In the genomic region with DNA sequence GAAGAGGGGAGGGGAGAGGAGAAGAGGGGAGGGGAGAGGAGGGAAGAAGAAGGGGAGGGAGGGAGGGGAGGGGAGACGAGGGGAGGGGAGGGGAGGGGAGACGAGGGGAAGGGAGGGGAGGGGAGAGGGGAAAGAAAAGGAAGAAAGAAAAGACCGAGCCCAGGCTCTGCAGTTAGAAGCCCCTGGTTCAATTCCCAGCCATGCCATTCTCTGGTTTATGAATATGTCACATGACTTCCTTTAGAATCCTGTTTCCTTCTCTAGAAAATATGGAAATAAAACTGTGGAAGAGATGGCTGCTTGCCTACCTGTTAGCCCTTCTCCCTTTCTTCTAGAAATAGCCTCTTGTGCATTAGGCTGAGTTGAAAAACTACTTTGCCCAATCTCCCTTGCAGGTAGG, we compare ENCODE assay signal across 21 cellular contexts. TPM values are rescaled to one million over a fixed set of nuclear protein-coding genes. Genes with fewer than 3 reads are reported as not detected.
DNase-seq lines count a peak whose midpoint lies in the region; ATAC-seq, FAIRE-seq and TF ChIP-seq lines count a peak whose summit lies in the region.
"Had no signal": no experiment of that assay in that cellular context is flagged by ENCODE, and none has a peak within 500 bp of the region (broad histone marks: within the 10 kb centered on the region; RNA-seq: fewer than 3 reads in every experiment).

No MANE protein-coding gene starts in this region.

- no peak overlapping the region for H3K4me3 Mint-ChIP-seq in glutamatergic neuron (ENCODE audit: unreplicated experiment)
- no peak overlapping the region for H3K4me3 Mint-ChIP-seq in T-helper 2 cell treated with Interferon-gamma antibody and Interleukin-4, amounts not matched to agents 5 μg/mL and 100 μg/mL, for 36 hours
- H3K4me3 Mint-ChIP-seq: CD8-positive, alpha-beta T cell had no signal

- H3K4me1 Mint-ChIP-seq in glutamatergic neuron (ENCODE audit: low read depth, unreplicated experiment), result no peaks in the 10 kb centered on the region
- no peaks in the 10 kb centered on the region for H3K4me1 Mint-ChIP-seq in T-helper 2 cell treated with Interferon-gamma antibody and Interleukin-4, amounts not matched to agents 5 μg/mL and 100 μg/mL, for 36 hours (ENCODE audit: low read depth)

- no peaks in the 10 kb centered on the region for H3K4me1 ChIP-seq in HepG2 (ENCODE audit: insufficient read depth, low read length)
- H3K4me1 ChIP-seq in right lobe of liver, result no peaks in the 10 kb centered on the region
- no peaks in the 10 kb centered on the region for H3K4me1 ChIP-seq in right atrium auricular region
- H3K4me1 ChIP-seq: A549 had no signal

- in situ Hi-C loops in HepG2 (cut with HindIII; ENCODE audit: extremely low pct_ligation_motif_present, low pct_unique_long_range_greater_than_20kb), result no loop called here

- ATAC-seq in HepG2 (no peak), right lobe of liver (no peak)
- ATAC-seq: CD8-positive, alpha-beta T cell had no signal

- POLR2A ChIA-PET in HepG2 (lab: Yijun Ruan, JAX) (no interaction called here), RWPE1 (lab: Yijun Ruan, JAX; ENCODE audit: low non-redundant PET) (no interaction called here)

- H3K36me3 Mint-ChIP-seq in glutamatergic neuron (ENCODE audit: unreplicated experiment), result no peaks in the 10 kb centered on the region
- no peaks in the 10 kb centered on the region for H3K36me3 Mint-ChIP-seq in T-helper 2 cell treated with Interferon-gamma antibody and Interleukin-4, amounts not matched to agents 5 μg/mL and 100 μg/mL, for 36 hours (ENCODE audit: low read depth)
- H3K36me3 Mint-ChIP-seq: CD8-positive, alpha-beta T cell had no signal

- H3K27me3 Mint-ChIP-seq in glutamatergic neuron (ENCODE audit: unreplicated experiment), result peaks cover 1% of the 10 kb centered on the region
- peaks cover 13% of the 10 kb centered on the region for H3K27me3 Mint-ChIP-seq in T-helper 2 cell treated with Interferon-gamma antibody and Interleukin-4, amounts not matched to agents 5 μg/mL and 100 μg/mL, for 36 hours (ENCODE audit: low read depth)

- H4K20me1 ChIP-seq in HepG2 (ENCODE audit: insufficient read depth, low read length), result no peaks in the 10 kb centered on the region

- TF ChIP-seq EP300 in HepG2 (IDR thresholded peaks at IDR 0.05; ENCODE audit: low read depth in 2 of 2, low read length in 2 of 2), result no peak
- no peak for TF ChIP-seq EP300 in HepG2 (CRISPR knock-in tag; IDR thresholded peaks at IDR 0.05; ENCODE audit: borderline replicate concordance)

- BruUV-seq in HepG2 (replicated peaks; lab: Mats Ljungman, UMichigan), result no TSS peak

- no peaks in the 10 kb centered on the region for H3K79me2 ChIP-seq in HepG2 (ENCODE audit: insufficient read depth, low read length)

- peaks cover 0 to 17% of the 10 kb centered on the region in 2 experiments; a peak in 1 of 5 replicates for H3K27me3 ChIP-seq in HepG2 (ENCODE audit: control insufficient read depth in 1 of 2, insufficient read depth in 2 of 2, low read length in 2 of 2)
- peaks cover 0 to 3% of the 10 kb centered on the region in 2 donors for H3K27me3 ChIP-seq in right lobe of liver
- H3K27me3 ChIP-seq in right atrium auricular region, result no peaks in the 10 kb centered on the region

- FAIRE-seq in HepG2 (lab: Jason Lieb, UNC), result no peak
- FAIRE-seq: A549, GM12892, GM18507 had no signal

- H3K9me3 ChIP-seq in HepG2 (ENCODE audit: low read length), result no peaks in the 10 kb centered on the region
- H3K9me3 ChIP-seq in right lobe of liver, result no peaks in the 10 kb centered on the region
- H3K9me3 ChIP-seq in right atrium auricular region, result no peaks in the 10 kb centered on the region
- H3K9me3 ChIP-seq: A549 had no signal

- 16% methylated on average over 3 of the region's 3 CpGs for WGBS in HepG2 (ENCODE audit: low lambda C conversion rate)
- WGBS in right lobe of liver (ENCODE audit: insufficient coverage, low coverage, low lambda C conversion rate, missing lambda C conversion rate), result 14% methylated on average over 2 of the region's 3 CpGs

- no peaks in the 10 kb centered on the region for H3K36me3 ChIP-seq in HepG2 (replicated peaks in 1 of 2; ENCODE audit: control insufficient read depth in 1 of 2, insufficient read depth in 2 of 2, low read length in 2 of 2)
- no peaks in the 10 kb centered on the region for H3K36me3 ChIP-seq in right lobe of liver
- H3K36me3 ChIP-seq in right atrium auricular region, result peaks cover 4% of the 10 kb centered on the region

- DNase-seq in HepG2 (ENCODE audit: low spot score), result no peak
- DNase-seq in right lobe of liver, result no peak
- no peak for DNase-seq in RWPE1 (ENCODE audit: low spot score)
- DNase-seq in glutamatergic neuron, result no peak
- no peak for DNase-seq in right atrium auricular region (ENCODE audit: low spot score)
- DNase-seq in GM03348 (ENCODE audit: low spot score), result no peak
- no peak for DNase-seq in HK-2 (ENCODE audit: unreplicated experiment)
- DNase-seq in T-helper 2 cell treated with Interferon-gamma antibody and Interleukin-4, amounts not matched to agents 5 μg/mL and 100 μg/mL, for 36 hours (ENCODE audit: low spot score), result no peak
- DNase-seq: AML-193; CD8-positive, alpha-beta T cell; DMS 273 treated with DMSO at 0.1 percent for 48 hours; DMS53; DND-41; EL; GM23248; H7 had no signal

- no peak for TF ChIP-seq POLR2A in HepG2 (IDR thresholded peaks at IDR 0.05; ENCODE audit: insufficient read depth in 1 of 2, low read depth in 2 of 2, low read length in 2 of 2)
- TF ChIP-seq POLR2A in right lobe of liver (IDR thresholded peaks at IDR 0.05), result no peak

- TF ChIP-seq CTCF in HepG2 (CRISPR knock-in tag; IDR thresholded peaks at IDR 0.05) (no peak), right lobe of liver (IDR thresholded peaks at IDR 0.05) (no peak), RWPE1 (conservative IDR thresholded peaks at IDR 0.05; ENCODE audit: low read depth) (no peak), glutamatergic neuron (IDR thresholded peaks at IDR 0.05; ENCODE audit: partially characterized antibody, unreplicated experiment) (no peak), right atrium auricular region (IDR thresholded peaks at IDR 0.05) (no peak)

- H3K27ac ChIP-seq in HepG2 (ENCODE audit: extremely low read length, insufficient read depth, low read length) (no peak overlapping the region), right lobe of liver (no peak overlapping the region), RWPE1 (peak overlapping the region; percentile 22; the same call in 1 of the 2 replicates), right atrium auricular region (no peak overlapping the region)
- H3K27ac ChIP-seq: 22Rv1, A549, GM23248 had no signal

- intact Hi-C loops in HepG2 (cut with micrococcal nuclease; ENCODE audit: unreplicated experiment), result loop anchor here (5.0 kb wide), 1 partner anchor 252 kb away; no protein-coding TSS in a partner anchor
- intact Hi-C loops in right lobe of liver (cut with DNase I), result no loop called here

- H3K9ac ChIP-seq in HepG2 (ENCODE audit: insufficient read depth, low read depth, low read length), result no peak overlapping the region
- H3K9ac ChIP-seq: GM23248 had no signal

- no peak overlapping the region for H3K4me3 ChIP-seq in HepG2 (replicated peaks in 1 of 3; ENCODE audit: insufficient read depth in 1 of 3, low read depth in 2 of 3, low read length in 3 of 3)
- no peak overlapping the region for H3K4me3 ChIP-seq in right lobe of liver
- no peak overlapping the region for H3K4me3 ChIP-seq in right atrium auricular region
- H3K4me3 ChIP-seq: A549, GM23248 had no signal

- peaks cover 3% of the 10 kb centered on the region for H3K9me3 Mint-ChIP-seq in glutamatergic neuron (ENCODE audit: unreplicated experiment)
- H3K9me3 Mint-ChIP-seq in T-helper 2 cell treated with Interferon-gamma antibody and Interleukin-4, amounts not matched to agents 5 μg/mL and 100 μg/mL, for 36 hours, result no peaks in the 10 kb centered on the region
- H3K9me3 Mint-ChIP-seq: CD8-positive, alpha-beta T cell had no signal

- H2AFZ ChIP-seq in HepG2 (ENCODE audit: low read length), result no peak overlapping the region
- H2AFZ ChIP-seq: GM23248 had no signal

- TF ChIP-seq RAD21 in HepG2 (CRISPR knock-in tag; IDR thresholded peaks at IDR 0.05), result no peak

- no peak overlapping the region for H3K4me2 ChIP-seq in HepG2 (ENCODE audit: low read depth, low read length)
- H3K4me2 ChIP-seq: A549 had no signal

- CTCF ChIA-PET in HepG2 (lab: Yijun Ruan, JAX; ENCODE audit: low intra/inter-chr PET ratio, low total read pairs) (no interaction called here), RWPE1 (lab: Yijun Ruan, JAX) (interaction anchor here (0.7 to 0.9 kb wide), 2 partner anchors 8 to 52 kb away, joined by 3 read pairs; no protein-coding TSS in a partner anchor)

- H3K27ac Mint-ChIP-seq in glutamatergic neuron (ENCODE audit: unreplicated experiment), result peak overlapping the region; percentile 38
- H3K27ac Mint-ChIP-seq in T-helper 2 cell treated with Interferon-gamma antibody and Interleukin-4, amounts not matched to agents 5 μg/mL and 100 μg/mL, for 36 hours, result no peak overlapping the region
- H3K27ac Mint-ChIP-seq: CD8-positive, alpha-beta T cell had no signal

RNA-seq across cellular contexts. Expression of a gene that starts 14.3 kb away (rescaled TPM):
- 1.3 and 1.4 TPM in 2 replicates for total RNA-seq in HepG2 (2016; rRNA removed; fragmentation: Illumina TruSeq; extraction: Trizol)
- total RNA-seq in HepG2 (2016; cell fraction: cytosol; rRNA removed; fragmentation: Illumina TruSeq; extraction: Trizol; ENCODE audit: low read depth), result 0.91 and 3.3 TPM in 2 replicates
- 1.3 and 1.5 TPM in 2 replicates for total RNA-seq in HepG2 (2016; cell fraction: insoluble cytoplasmic fraction; rRNA removed; fragmentation: Illumina TruSeq; extraction: Trizol)
- total RNA-seq in HepG2 (2016; cell fraction: membrane; rRNA removed; fragmentation: Illumina TruSeq; extraction: Trizol), result 3.2 and 3.6 TPM in 2 replicates
- 0.99 and 1.1 TPM in 2 replicates for total RNA-seq in HepG2 (2016; cell fraction: nucleus; rRNA removed; fragmentation: Illumina TruSeq; extraction: Trizol)
- polyA plus RNA-seq in HepG2 (2011; rRNA removed), result 1.3 and 2.4 TPM in 2 replicates
- polyA plus RNA-seq in HepG2 (2011; cell fraction: cytosol; rRNA removed), result 2.1 and 2.2 TPM in 2 replicates
- 1.6 and 1.8 TPM in 2 replicates for polyA plus RNA-seq in HepG2 (2011; cell fraction: nucleus; rRNA removed)
- polyA plus RNA-seq in HepG2 (2012), result 1.8 and 3.8 TPM in 2 replicates
- polyA plus RNA-seq in HepG2 (2016; cell fraction: cytosol; fragmentation: Illumina TruSeq; extraction: Trizol; ENCODE audit: low read depth), result 3.1 and 3.6 TPM in 2 replicates
- 0.81 and 1.7 TPM in 2 replicates for polyA plus RNA-seq in HepG2 (2016; cell fraction: insoluble cytoplasmic fraction; fragmentation: Illumina TruSeq; extraction: Trizol; ENCODE audit: low read depth)
- polyA plus RNA-seq in HepG2 (2016; cell fraction: membrane; fragmentation: Illumina TruSeq; extraction: Trizol; ENCODE audit: low read depth), result 2.3 and 3.5 TPM in 2 replicates
- polyA plus RNA-seq in HepG2 (2016; cell fraction: nucleus; fragmentation: Illumina TruSeq; extraction: Trizol; ENCODE audit: insufficient read depth, low read depth), result 1.7 and 2.1 TPM in 2 replicates
- polyA minus RNA-seq in HepG2 (2011; rRNA and poly(A)+ RNA removed; ENCODE audit: low replicate concordance), result 0.64 and 6.2 TPM in 2 replicates
- 2.5 TPM in 1 of 2 replicates, not detected in the other for polyA minus RNA-seq in HepG2 (2011; cell fraction: cytosol; rRNA and poly(A)+ RNA removed)
- polyA minus RNA-seq in HepG2 (2011; cell fraction: nucleus; rRNA and poly(A)+ RNA removed), result 1.0 TPM in 1 of 2 replicates, not detected in the other
- 10 to 100 TPM in 1 of 6 experiments, 1 to 10 TPM in 3, not detected in 2; 1.2 to 10.9 (median 1.6) TPM for total RNA-seq in right lobe of liver
- 19.3 TPM for total RNA-seq in glutamatergic neuron (ENCODE audit: unreplicated experiment)
- total RNA-seq in right atrium auricular region, result 10 to 100 TPM in 1 of 2 donors, 1 to 10 TPM in 1; 6.8 to 46.5 TPM
- total RNA-seq: CD8-positive, alpha-beta T cell had no signal

RNA-seq across cellular contexts. Expression of a gene that starts 17.3 kb away (rescaled TPM):
- total RNA-seq in HepG2 (2016; rRNA removed; fragmentation: Illumina TruSeq; extraction: Trizol), result 13.0 and 29.7 TPM in 2 replicates
- total RNA-seq in HepG2 (2016; cell fraction: cytosol; rRNA removed; fragmentation: Illumina TruSeq; extraction: Trizol; ENCODE audit: low read depth), result 8.7 and 9.6 TPM in 2 replicates
- 10.7 and 30.4 TPM in 2 replicates for total RNA-seq in HepG2 (2016; cell fraction: insoluble cytoplasmic fraction; rRNA removed; fragmentation: Illumina TruSeq; extraction: Trizol)
- total RNA-seq in HepG2 (2016; cell fraction: membrane; rRNA removed; fragmentation: Illumina TruSeq; extraction: Trizol), result 16.0 and 19.8 TPM in 2 replicates
- total RNA-seq in HepG2 (2016; cell fraction: nucleus; rRNA removed; fragmentation: Illumina TruSeq; extraction: Trizol), result 33.8 and 39.8 TPM in 2 replicates
- polyA plus RNA-seq in HepG2 (2011; rRNA removed), result 30.3 and 40.4 TPM in 2 replicates
- polyA plus RNA-seq in HepG2 (2011; cell fraction: cytosol; rRNA removed), result 13.1 and 19.7 TPM in 2 replicates
- 234 and 309 TPM in 2 replicates for polyA plus RNA-seq in HepG2 (2011; cell fraction: nucleus; rRNA removed)
- polyA plus RNA-seq in HepG2 (2012), result 30.8 and 39.8 TPM in 2 replicates
- 16.9 and 17.6 TPM in 2 replicates for polyA plus RNA-seq in HepG2 (2016; cell fraction: cytosol; fragmentation: Illumina TruSeq; extraction: Trizol; ENCODE audit: low read depth)
- polyA plus RNA-seq in HepG2 (2016; cell fraction: insoluble cytoplasmic fraction; fragmentation: Illumina TruSeq; extraction: Trizol; ENCODE audit: low read depth), result 21.3 and 29.2 TPM in 2 replicates
- 27.6 and 31.9 TPM in 2 replicates for polyA plus RNA-seq in HepG2 (2016; cell fraction: membrane; fragmentation: Illumina TruSeq; extraction: Trizol; ENCODE audit: low read depth)
- 194 and 196 TPM in 2 replicates for polyA plus RNA-seq in HepG2 (2016; cell fraction: nucleus; fragmentation: Illumina TruSeq; extraction: Trizol; ENCODE audit: insufficient read depth, low read depth)
- polyA minus RNA-seq in HepG2 (2011; rRNA and poly(A)+ RNA removed; ENCODE audit: low replicate concordance), result 20.6 and 25.3 TPM in 2 replicates
- polyA minus RNA-seq in HepG2 (2011; cell fraction: cytosol; rRNA and poly(A)+ RNA removed), result 6.3 and 6.7 TPM in 2 replicates
- polyA minus RNA-seq in HepG2 (2011; cell fraction: nucleus; rRNA and poly(A)+ RNA removed), result 22.7 and 26.5 TPM in 2 replicates
- total RNA-seq in right lobe of liver, result 10 to 100 TPM; 35.6 to 48.1 (median 41.7) TPM
- 150 TPM for total RNA-seq in glutamatergic neuron (ENCODE audit: unreplicated experiment)
- 100 to 1,000 TPM in 1 of 2 donors, 10 to 100 TPM in 1; 98.9 to 205 TPM for total RNA-seq in right atrium auricular region

RNA-seq across cellular contexts. Expression of a gene that starts 22.8 kb away (rescaled TPM):
- total RNA-seq in HepG2 (2016; rRNA removed; fragmentation: Illumina TruSeq; extraction: Trizol) (3.5 and 3.7 TPM in 2 replicates), right lobe of liver (under 1 TPM in 3 of 6 experiments, not detected in 3; 0.43 to 0.83 (median 0.62) TPM), glutamatergic neuron (ENCODE audit: unreplicated experiment) (3.3 TPM), right atrium auricular region (1,000 to 10,000 TPM; 3,822 to 4,003 TPM)
- 1.9 and 3.2 TPM in 2 replicates for total RNA-seq in HepG2 (2016; cell fraction: cytosol; rRNA removed; fragmentation: Illumina TruSeq; extraction: Trizol; ENCODE audit: low read depth)
- total RNA-seq in HepG2 (2016; cell fraction: insoluble cytoplasmic fraction; rRNA removed; fragmentation: Illumina TruSeq; extraction: Trizol), result 3.8 and 5.6 TPM in 2 replicates
- 2.0 and 2.4 TPM in 2 replicates for total RNA-seq in HepG2 (2016; cell fraction: membrane; rRNA removed; fragmentation: Illumina TruSeq; extraction: Trizol)
- 1.6 and 2.3 TPM in 2 replicates for total RNA-seq in HepG2 (2016; cell fraction: nucleus; rRNA removed; fragmentation: Illumina TruSeq; extraction: Trizol)
- polyA plus RNA-seq in HepG2 (2011; rRNA removed), result 3.7 TPM in 2 replicates
- 4.8 and 5.7 TPM in 2 replicates for polyA plus RNA-seq in HepG2 (2011; cell fraction: cytosol; rRNA removed)
- polyA plus RNA-seq in HepG2 (2011; cell fraction: nucleus; rRNA removed), result 2.4 and 3.1 TPM in 2 replicates
- polyA plus RNA-seq in HepG2 (2012), result 4.6 and 9.0 TPM in 2 replicates
- polyA plus RNA-seq in HepG2 (2016; cell fraction: cytosol; fragmentation: Illumina TruSeq; extraction: Trizol; ENCODE audit: low read depth), result 1.5 and 2.8 TPM in 2 replicates
- polyA plus RNA-seq in HepG2 (2016; cell fraction: insoluble cytoplasmic fraction; fragmentation: Illumina TruSeq; extraction: Trizol; ENCODE audit: low read depth), result 4.3 and 5.1 TPM in 2 replicates
- 1.1 and 1.6 TPM in 2 replicates for polyA plus RNA-seq in HepG2 (2016; cell fraction: membrane; fragmentation: Illumina TruSeq; extraction: Trizol; ENCODE audit: low read depth)
- 3.4 TPM in 2 replicates for polyA plus RNA-seq in HepG2 (2016; cell fraction: nucleus; fragmentation: Illumina TruSeq; extraction: Trizol; ENCODE audit: insufficient read depth, low read depth)
- polyA minus RNA-seq in HepG2 (2011; rRNA and poly(A)+ RNA removed; ENCODE audit: low replicate concordance), result 0.48 and 0.75 TPM in 2 replicates
- not detected in 2 replicates for polyA minus RNA-seq in HepG2 (2011; cell fraction: cytosol; rRNA and poly(A)+ RNA removed)
- not detected in 2 replicates for polyA minus RNA-seq in HepG2 (2011; cell fraction: nucleus; rRNA and poly(A)+ RNA removed)
- total RNA-seq: CD8-positive, alpha-beta T cell; GM23248 had no signal
- polyA plus RNA-seq: BJ, GM23248 had no signal

RNA-seq across cellular contexts. Expression of a gene that starts 31.7 kb away (rescaled TPM):
- 0.40 and 0.41 TPM in 2 replicates for total RNA-seq in HepG2 (2016; rRNA removed; fragmentation: Illumina TruSeq; extraction: Trizol)
- total RNA-seq in HepG2 (2016; cell fraction: cytosol; rRNA removed; fragmentation: Illumina TruSeq; extraction: Trizol; ENCODE audit: low read depth), result 0.40 TPM in 1 of 2 replicates, not detected in the other
- total RNA-seq in HepG2 (2016; cell fraction: insoluble cytoplasmic fraction; rRNA removed; fragmentation: Illumina TruSeq; extraction: Trizol), result 0.17 and 0.30 TPM in 2 replicates
- 0.17 and 0.34 TPM in 2 replicates for total RNA-seq in HepG2 (2016; cell fraction: membrane; rRNA removed; fragmentation: Illumina TruSeq; extraction: Trizol)
- 0.66 and 1.1 TPM in 2 replicates for total RNA-seq in HepG2 (2016; cell fraction: nucleus; rRNA removed; fragmentation: Illumina TruSeq; extraction: Trizol)
- 0.30 and 0.33 TPM in 2 replicates for polyA plus RNA-seq in HepG2 (2011; rRNA removed)
- 0.12 and 0.27 TPM in 2 replicates for polyA plus RNA-seq in HepG2 (2011; cell fraction: cytosol; rRNA removed)
- 1.0 and 1.6 TPM in 2 replicates for polyA plus RNA-seq in HepG2 (2011; cell fraction: nucleus; rRNA removed)
- 0.24 and 0.31 TPM in 2 replicates for polyA plus RNA-seq in HepG2 (2012)
- polyA plus RNA-seq in HepG2 (2016; cell fraction: cytosol; fragmentation: Illumina TruSeq; extraction: Trizol; ENCODE audit: low read depth), result 0.28 TPM in 1 of 2 replicates, not detected in the other
- 0.41 and 0.73 TPM in 2 replicates for polyA plus RNA-seq in HepG2 (2016; cell fraction: insoluble cytoplasmic fraction; fragmentation: Illumina TruSeq; extraction: Trizol; ENCODE audit: low read depth)
- polyA plus RNA-seq in HepG2 (2016; cell fraction: membrane; fragmentation: Illumina TruSeq; extraction: Trizol; ENCODE audit: low read depth), result not detected in 2 replicates
- polyA plus RNA-seq in HepG2 (2016; cell fraction: nucleus; fragmentation: Illumina TruSeq; extraction: Trizol; ENCODE audit: insufficient read depth, low read depth), result 1.1 and 1.9 TPM in 2 replicates
- 0.06 and 16.2 TPM in 2 replicates for polyA minus RNA-seq in HepG2 (2011; rRNA and poly(A)+ RNA removed; ENCODE audit: low replicate concordance)
- not detected in 2 replicates for polyA minus RNA-seq in HepG2 (2011; cell fraction: cytosol; rRNA and poly(A)+ RNA removed)
- polyA minus RNA-seq in HepG2 (2011; cell fraction: nucleus; rRNA and poly(A)+ RNA removed), result 0.26 TPM in 1 of 2 replicates, not detected in the other
- total RNA-seq in right lobe of liver, result 1 to 10 TPM in 2 of 6 experiments, under 1 TPM in 4; 0.22 to 4.3 (median 0.49) TPM
- 2.4 TPM for total RNA-seq in glutamatergic neuron (ENCODE audit: unreplicated experiment)
- 1 to 10 TPM in 1 of 2 donors, under 1 TPM in 1; 0.89 to 2.7 TPM for total RNA-seq in right atrium auricular region
- total RNA-seq: CD8-positive, alpha-beta T cell had no signal

RNA-seq across cellular contexts. Expression of a gene that starts 45.4 kb away (rescaled TPM):
- total RNA-seq in HepG2 (2016; rRNA removed; fragmentation: Illumina TruSeq; extraction: Trizol) (not detected in 2 replicates), right lobe of liver (1 to 10 TPM in 1 of 6 experiments, under 1 TPM in 1, not detected in 4; 0.06 to 1.7 TPM), glutamatergic neuron (ENCODE audit: unreplicated experiment) (23.7 TPM), right atrium auricular region (under 1 TPM in 1 of 2 donors, not detected in 1; 0.08 TPM)
- total RNA-seq in HepG2 (2016; cell fraction: cytosol; rRNA removed; fragmentation: Illumina TruSeq; extraction: Trizol; ENCODE audit: low read depth), result not detected in 2 replicates
- total RNA-seq in HepG2 (2016; cell fraction: insoluble cytoplasmic fraction; rRNA removed; fragmentation: Illumina TruSeq; extraction: Trizol), result not detected in 2 replicates
- total RNA-seq in HepG2 (2016; cell fraction: membrane; rRNA removed; fragmentation: Illumina TruSeq; extraction: Trizol), result not detected in 2 replicates
- total RNA-seq in HepG2 (2016; cell fraction: nucleus; rRNA removed; fragmentation: Illumina TruSeq; extraction: Trizol), result 0.12 TPM in 1 of 2 replicates, not detected in the other
- 0.04 TPM in 1 of 2 replicates, not detected in the other for polyA plus RNA-seq in HepG2 (2011; rRNA removed)
- polyA plus RNA-seq in HepG2 (2011; cell fraction: cytosol; rRNA removed), result 0.11 TPM in 1 of 2 replicates, not detected in the other
- polyA plus RNA-seq in HepG2 (2011; cell fraction: nucleus; rRNA removed), result 0.87 and 0.90 TPM in 2 replicates
- polyA plus RNA-seq in HepG2 (2012), result 0.24 and 0.25 TPM in 2 replicates
- polyA plus RNA-seq in HepG2 (2016; cell fraction: cytosol; fragmentation: Illumina TruSeq; extraction: Trizol; ENCODE audit: low read depth), result not detected in 2 replicates
- polyA plus RNA-seq in HepG2 (2016; cell fraction: insoluble cytoplasmic fraction; fragmentation: Illumina TruSeq; extraction: Trizol; ENCODE audit: low read depth), result not detected in 2 replicates
- polyA plus RNA-seq in HepG2 (2016; cell fraction: membrane; fragmentation: Illumina TruSeq; extraction: Trizol; ENCODE audit: low read depth), result not detected in 2 replicates
- not detected in 2 replicates for polyA plus RNA-seq in HepG2 (2016; cell fraction: nucleus; fragmentation: Illumina TruSeq; extraction: Trizol; ENCODE audit: insufficient read depth, low read depth)
- 0.05 and 0.52 TPM in 2 replicates for polyA minus RNA-seq in HepG2 (2011; rRNA and poly(A)+ RNA removed; ENCODE audit: low replicate concordance)
- not detected in 2 replicates for polyA minus RNA-seq in HepG2 (2011; cell fraction: cytosol; rRNA and poly(A)+ RNA removed)
- 0.62 and 2.8 TPM in 2 replicates for polyA minus RNA-seq in HepG2 (2011; cell fraction: nucleus; rRNA and poly(A)+ RNA removed)
- total RNA-seq: GM23248 had no signal

Comparison
In these comparisons a context has a peak if more than half of its experiments do, and no peak if none do; other contexts are left out.
1. RNA of a gene that starts 22.8 kb away (total RNA-seq): 3,822 to 4,003 TPM in right atrium auricular region; 1.6 to 5.6 TPM in HepG2, 3.3 TPM in glutamatergic neuron (single experiment) and 0.43 to 0.83 TPM in right lobe of liver; every median in the first group is over 100 times any median in the second.